In the genomic region with DNA sequence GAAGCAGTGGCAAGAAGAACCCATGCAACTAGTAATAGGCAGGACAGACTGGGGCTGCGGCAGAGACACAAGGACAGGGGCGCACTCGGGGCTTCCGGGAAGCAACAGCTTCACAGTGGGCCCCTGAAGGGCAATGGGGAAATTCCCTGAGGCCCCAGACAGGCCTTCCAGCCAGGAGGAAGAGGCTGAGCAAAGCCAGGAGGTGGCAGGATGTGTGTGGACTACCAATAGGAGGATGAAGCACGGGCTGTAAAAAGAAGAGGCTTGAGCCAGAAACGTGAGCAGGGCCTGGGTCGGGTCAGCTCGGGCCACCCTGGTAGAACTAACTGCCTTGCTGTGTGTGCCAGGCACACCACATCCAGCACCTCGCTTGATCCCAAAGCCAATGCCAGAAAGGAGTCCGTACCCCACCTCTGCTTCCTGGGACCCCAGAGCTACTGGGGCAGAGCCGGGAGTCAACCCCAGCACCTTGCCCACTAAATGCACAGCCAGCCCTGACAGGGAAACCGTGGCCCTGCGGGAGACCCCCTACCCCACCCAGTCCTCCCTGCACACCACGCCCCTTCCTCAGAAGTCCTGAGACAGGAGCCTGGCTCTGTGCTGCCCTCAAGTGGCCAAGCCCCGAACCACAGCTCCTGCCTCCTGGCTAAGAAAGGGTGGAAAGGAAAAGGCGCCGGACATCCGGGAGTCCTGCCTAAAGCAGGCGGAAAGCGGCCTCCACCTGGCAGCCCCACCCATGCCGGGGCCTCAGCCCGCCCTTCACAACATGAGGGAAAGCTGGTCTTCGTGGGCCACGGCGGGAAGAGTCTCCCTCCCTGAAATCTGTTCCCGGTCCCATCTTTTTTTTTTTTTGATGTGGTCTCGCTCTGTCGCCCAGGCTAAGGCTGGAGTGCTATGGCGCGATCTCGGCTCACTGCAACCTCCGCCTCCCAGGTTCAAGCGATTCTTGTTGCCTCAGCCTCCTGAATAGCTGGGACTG, we compare ENCODE assay signal across 8 cellular contexts. TPM values are rescaled to one million over a fixed set of nuclear protein-coding genes. Genes with fewer than 3 reads are reported as not detected.
DNase-seq lines count a peak whose midpoint lies in the region; ATAC-seq and TF ChIP-seq lines count a peak whose summit lies in the region.

No MANE protein-coding gene starts in this region.

- H3K27me3 ChIP-seq in H7 (ENCODE audit: control insufficient read depth, insufficient read depth, low read length) (peaks cover 4% of the 10 kb centered on the region; the same call in 1 of the 2 replicates), left ventricle myocardium inferior (ENCODE audit: low read depth) (no peaks in the 10 kb centered on the region)

- H3K27ac ChIP-seq in left ventricle myocardium inferior (replicated peaks) = peak overlapping the region; percentile 27
- no peak overlapping the region for H3K27ac ChIP-seq in urinary bladder (ENCODE audit: low read depth)

- H3K36me3 ChIP-seq in H7 (replicated peaks; ENCODE audit: control insufficient read depth, insufficient read depth, low read length) (no peaks in the 10 kb centered on the region), left ventricle myocardium inferior (no peaks in the 10 kb centered on the region), urinary bladder (ENCODE audit: insufficient read depth) (no peaks in the 10 kb centered on the region)

- intact Hi-C loops in left ventricle myocardium inferior (cut with micrococcal nuclease) = no loop called here

- TF ChIP-seq CTCF in left ventricle myocardium inferior (IDR thresholded peaks at IDR 0.05; ENCODE audit: borderline replicate concordance) = peak; percentile 99

- H3K9me3 ChIP-seq in left ventricle myocardium inferior (replicated peaks) = no peaks in the 10 kb centered on the region

- peak; percentile 56 for DNase-seq in DMS79 (lab: John Stamatoyannopoulos, UW)
- peak; percentile 96 for DNase-seq in H7
- peak; percentile 83 for DNase-seq in NCI-H128 (lab: John Stamatoyannopoulos, UW; ENCODE audit: unreplicated experiment)
- peak; percentile 51 for DNase-seq in T follicular helper cell (ENCODE audit: low read depth)
- DNase-seq in activated naive CD8-positive, alpha-beta T cell treated with anti-CD3 and anti-CD28 coated beads, Interleukin-2, amount 50 U/mL, for 24 hours = peak; percentile 88
- DNase-seq in left ventricle myocardium inferior = peak; percentile 85
- DNase-seq in putamen (ENCODE audit: low spot score) = peak; percentile 68

- peak overlapping the region; percentile 54 for H3K27ac Mint-ChIP-seq in activated naive CD8-positive, alpha-beta T cell treated with anti-CD3 and anti-CD28 coated beads, Interleukin-2, amount 50 U/mL, for 24 hours

- no peaks in the 10 kb centered on the region for H3K36me3 Mint-ChIP-seq in activated naive CD8-positive, alpha-beta T cell treated with anti-CD3 and anti-CD28 coated beads, Interleukin-2, amount 50 U/mL, for 24 hours (ENCODE audit: low read depth)

- ATAC-seq in activated naive CD8-positive, alpha-beta T cell treated with anti-CD3 and anti-CD28 coated beads, Interleukin-2, amount 50 U/mL, for 24 hours = peak; percentile 54

- no peaks in the 10 kb centered on the region for H3K9me3 Mint-ChIP-seq in activated naive CD8-positive, alpha-beta T cell treated with anti-CD3 and anti-CD28 coated beads, Interleukin-2, amount 50 U/mL, for 24 hours

- peak overlapping the region; percentile 45 for H3K4me3 Mint-ChIP-seq in activated naive CD8-positive, alpha-beta T cell treated with anti-CD3 and anti-CD28 coated beads, Interleukin-2, amount 50 U/mL, for 24 hours

- no peaks in the 10 kb centered on the region for H3K27me3 Mint-ChIP-seq in activated naive CD8-positive, alpha-beta T cell treated with anti-CD3 and anti-CD28 coated beads, Interleukin-2, amount 50 U/mL, for 24 hours

- WGBS in urinary bladder = 22% methylated on average over 33 of the region's 33 CpGs

- H3K4me1 ChIP-seq in left ventricle myocardium inferior = peaks cover 17% of the 10 kb centered on the region
- no peaks in the 10 kb centered on the region for H3K4me1 ChIP-seq in urinary bladder (ENCODE audit: insufficient read depth)

- peaks cover 35% of the 10 kb centered on the region for H3K4me1 Mint-ChIP-seq in activated naive CD8-positive, alpha-beta T cell treated with anti-CD3 and anti-CD28 coated beads, Interleukin-2, amount 50 U/mL, for 24 hours

- H3K4me3 ChIP-seq in H7 (ENCODE audit: insufficient read depth, low read depth, low read length) (no peak overlapping the region), left ventricle myocardium inferior (peak overlapping the region; percentile 67), urinary bladder (ENCODE audit: low read depth, low read length) (peak overlapping the region; percentile 38)

RNA-seq across cellular contexts. Expression of gene TTC39A, which starts 33.7 kb away (rescaled TPM):
- 11.6 and 12.3 TPM in 2 replicates for total RNA-seq in H7 (2014; rRNA removed; shearing (Covaris generic))
- 25.7 TPM for total RNA-seq in left ventricle myocardium inferior
- total RNA-seq in urinary bladder = 4.1 TPM
- 2.5 TPM for polyA plus RNA-seq in urinary bladder
